8 cellular contexts compared by ENCODE assay signal in genomic region chr13:110616103-110617101, GRCh38. TPM values are rescaled to one million over a fixed set of nuclear protein-coding genes. Genes with fewer than 3 reads are reported as not detected.
DNase-seq lines count a peak whose midpoint lies in the region; ATAC-seq and TF ChIP-seq lines count a peak whose summit lies in the region.

No MANE protein-coding gene starts in this region.

- TF ChIP-seq CTCF in WTC11 (IDR thresholded peaks at IDR 0.05) (no peak), suprapubic skin (IDR thresholded peaks at IDR 0.05) (no peak)

- peak overlapping the region; percentile 92 for H3K27ac ChIP-seq in suprapubic skin

- H3K4me1 ChIP-seq in mucosa of stomach (ENCODE audit: control insufficient read depth, insufficient read depth, low read length) (peaks cover 24% of the 10 kb centered on the region), suprapubic skin (peaks cover 28% of the 10 kb centered on the region)

- peak; percentile 35 for ATAC-seq in GM19438 (IDR thresholded peaks at IDR 0.05; ENCODE audit: low read depth, unreplicated experiment)
- ATAC-seq in HG03469 (IDR thresholded peaks at IDR 0.05; ENCODE audit: unreplicated experiment) = peak; percentile 35
- ATAC-seq in WTC11 = peak; percentile 9

- peak; percentile 40 for DNase-seq in EH (ENCODE audit: low read depth)
- peak; percentile 31 for DNase-seq in WTC11 (ENCODE audit: low spot score)
- DNase-seq in ecto neural progenitor cell (ENCODE audit: low spot score) = peak; percentile 64
- DNase-seq in suprapubic skin (ENCODE audit: low spot score in 2 of 2) = no peak
- DNase-seq in retina = no peak

- peaks cover 2% of the 10 kb centered on the region; the same call in 1 of the 2 replicates for H3K36me3 Mint-ChIP-seq in WTC11

- H3K9ac ChIP-seq in mucosa of stomach (ENCODE audit: low read length) = peak overlapping the region; percentile 81

- peak overlapping the region; percentile 78 for H3K4me3 Mint-ChIP-seq in WTC11

- no peaks in the 10 kb centered on the region for H3K9me3 ChIP-seq in mucosa of stomach (ENCODE audit: control insufficient read depth, low read length)
- H3K9me3 ChIP-seq in suprapubic skin = no peaks in the 10 kb centered on the region

- CTCF ChIA-PET in WTC11 (lab: Charles Lee) = interaction anchor here (1.0 to 1.4 kb wide), 4 partner anchors 28 to 161 kb away, joined by 4 to 7 read pairs (median 4); no protein-coding TSS in a partner anchor

- peak overlapping the region; percentile 81 for H3K27ac Mint-ChIP-seq in WTC11

- peaks cover 23% of the 10 kb centered on the region for H3K27me3 Mint-ChIP-seq in WTC11 (ENCODE audit: low read depth)

- peaks cover 11% of the 10 kb centered on the region for H3K9me3 Mint-ChIP-seq in WTC11

- WGBS in suprapubic skin = 22% methylated on average over 14 of the region's 37 CpGs

- no peaks in the 10 kb centered on the region for H3K27me3 ChIP-seq in mucosa of stomach (ENCODE audit: control insufficient read depth, insufficient read depth, low read length)
- H3K27me3 ChIP-seq in suprapubic skin = no peaks in the 10 kb centered on the region

- TF ChIP-seq EP300 in suprapubic skin (IDR thresholded peaks at IDR 0.05) = no peak

- peaks cover 29% of the 10 kb centered on the region for H3K4me1 Mint-ChIP-seq in WTC11

- TF ChIP-seq POLR2A in suprapubic skin (IDR thresholded peaks at IDR 0.05) = no peak

- H3K36me3 ChIP-seq in mucosa of stomach (ENCODE audit: control insufficient read depth, insufficient read depth, low read length) (no peaks in the 10 kb centered on the region), suprapubic skin (no peaks in the 10 kb centered on the region)

- POLR2A ChIA-PET in WTC11 (lab: Charles Lee) = no interaction called here

- H3K4me3 ChIP-seq in mucosa of stomach (ENCODE audit: low read length) (peak overlapping the region; percentile 34), suprapubic skin (peak overlapping the region; percentile 98)

TF ChIP-seq in WTC11, 78 proteins besides CTCF, POLR2A, EP300 and RAD21:
- TF ChIP-seq ZNF416 (CRISPR knock-in tag; IDR thresholded peaks at IDR 0.05) = no peak
- no peak for TF ChIP-seq GTF2I (CRISPR knock-in tag; conservative IDR thresholded peaks at IDR 0.05)
- no peak for TF ChIP-seq E2F5 (CRISPR knock-in tag; IDR thresholded peaks at IDR 0.05)
- 0 out of 2 replicates have a peak, but pooled peaks have one; percentile 11 for TF ChIP-seq TCF7 (CRISPR knock-in tag; IDR thresholded peaks at IDR 0.05; ENCODE audit: low read depth)
- 0 out of 2 replicates have a peak, but pooled peaks have one; percentile 2 for TF ChIP-seq ESRRA (CRISPR knock-in tag; IDR thresholded peaks at IDR 0.05; ENCODE audit: borderline replicate concordance)
- TF ChIP-seq JAZF1 (CRISPR knock-in tag; IDR thresholded peaks at IDR 0.05) = no peak
- no peak for TF ChIP-seq SMAD4 (CRISPR knock-in tag; IDR thresholded peaks at IDR 0.05)
TF ChIP-seq in WTC11: peak in this region for 2.

RNA-seq across cellular contexts. Expression of gene NAXD, which starts 1.1 kb away (rescaled TPM):
- 26.8 to 29.3 TPM (median 27.9 TPM) in 3 replicates for total RNA-seq in WTC11 (2021)
- total RNA-seq in suprapubic skin = 10 to 100 TPM; 26.4 to 38.3 (median 32.4) TPM

RNA-seq across cellular contexts. Expression of gene RAB20, which starts 54.9 kb away (rescaled TPM):
- total RNA-seq in WTC11 (2021) (14.3 to 19.0 TPM (median 18.6 TPM) in 3 replicates), suprapubic skin (1 to 10 TPM; 2.0 to 6.7 (median 3.7) TPM)

Comparison
In these comparisons a context has a peak if more than half of its experiments do, and no peak if none do; other contexts are left out.
1. DNase-seq: peak in EH (single experiment), WTC11 (single experiment) and ecto neural progenitor cell (single experiment); none in suprapubic skin (0 of 2) and retina (single experiment).
2. Peak in every context shown above with its lines, with median percentiles within 50 percentile points of each other: ATAC-seq.